ENCODE assay signal across 1 cellular context in the genomic region with DNA sequence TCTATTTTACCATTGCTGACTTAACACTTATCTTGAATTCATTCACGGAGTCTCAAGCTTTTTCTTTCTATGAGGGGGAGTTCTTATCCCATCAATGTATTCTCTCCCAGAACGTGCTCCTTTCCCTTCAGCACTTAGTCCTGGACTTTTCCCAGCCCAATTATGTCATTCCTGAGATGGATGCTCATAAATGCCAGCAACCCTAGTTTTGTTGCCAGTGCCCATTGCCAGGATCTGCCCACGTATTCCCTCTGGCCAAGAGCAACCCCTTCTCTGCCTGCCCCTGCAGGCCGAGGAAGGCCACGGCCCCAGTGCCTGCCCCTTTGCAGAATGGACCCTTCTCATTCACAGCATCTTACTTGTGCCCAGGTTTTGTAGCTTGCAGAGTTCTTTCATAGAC.
TF ChIP-seq lines count a peak whose summit lies in the region.

No MANE protein-coding gene starts in this region.

TF ChIP-seq in SK-N-SH, 30 proteins besides CTCF, POLR2A, EP300 and RAD21:
- TF ChIP-seq, protein P1, sequence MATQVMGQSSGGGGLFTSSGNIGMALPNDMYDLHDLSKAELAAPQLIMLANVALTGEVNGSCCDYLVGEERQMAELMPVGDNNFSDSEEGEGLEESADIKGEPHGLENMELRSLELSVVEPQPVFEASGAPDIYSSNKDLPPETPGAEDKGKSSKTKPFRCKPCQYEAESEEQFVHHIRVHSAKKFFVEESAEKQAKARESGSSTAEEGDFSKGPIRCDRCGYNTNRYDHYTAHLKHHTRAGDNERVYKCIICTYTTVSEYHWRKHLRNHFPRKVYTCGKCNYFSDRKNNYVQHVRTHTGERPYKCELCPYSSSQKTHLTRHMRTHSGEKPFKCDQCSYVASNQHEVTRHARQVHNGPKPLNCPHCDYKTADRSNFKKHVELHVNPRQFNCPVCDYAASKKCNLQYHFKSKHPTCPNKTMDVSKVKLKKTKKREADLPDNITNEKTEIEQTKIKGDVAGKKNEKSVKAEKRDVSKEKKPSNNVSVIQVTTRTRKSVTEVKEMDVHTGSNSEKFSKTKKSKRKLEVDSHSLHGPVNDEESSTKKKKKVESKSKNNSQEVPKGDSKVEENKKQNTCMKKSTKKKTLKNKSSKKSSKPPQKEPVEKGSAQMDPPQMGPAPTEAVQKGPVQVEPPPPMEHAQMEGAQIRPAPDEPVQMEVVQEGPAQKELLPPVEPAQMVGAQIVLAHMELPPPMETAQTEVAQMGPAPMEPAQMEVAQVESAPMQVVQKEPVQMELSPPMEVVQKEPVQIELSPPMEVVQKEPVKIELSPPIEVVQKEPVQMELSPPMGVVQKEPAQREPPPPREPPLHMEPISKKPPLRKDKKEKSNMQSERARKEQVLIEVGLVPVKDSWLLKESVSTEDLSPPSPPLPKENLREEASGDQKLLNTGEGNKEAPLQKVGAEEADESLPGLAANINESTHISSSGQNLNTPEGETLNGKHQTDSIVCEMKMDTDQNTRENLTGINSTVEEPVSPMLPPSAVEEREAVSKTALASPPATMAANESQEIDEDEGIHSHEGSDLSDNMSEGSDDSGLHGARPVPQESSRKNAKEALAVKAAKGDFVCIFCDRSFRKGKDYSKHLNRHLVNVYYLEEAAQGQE (IDR thresholded peaks at IDR 0.05; ENCODE audit: low read depth, low read length) = 0 out of 2 replicates have a peak, but pooled peaks have one; percentile 32
- TF ChIP-seq YY1 (IDR thresholded peaks at IDR 0.05; ENCODE audit: low read depth) = no peak
